In the genomic region with DNA sequence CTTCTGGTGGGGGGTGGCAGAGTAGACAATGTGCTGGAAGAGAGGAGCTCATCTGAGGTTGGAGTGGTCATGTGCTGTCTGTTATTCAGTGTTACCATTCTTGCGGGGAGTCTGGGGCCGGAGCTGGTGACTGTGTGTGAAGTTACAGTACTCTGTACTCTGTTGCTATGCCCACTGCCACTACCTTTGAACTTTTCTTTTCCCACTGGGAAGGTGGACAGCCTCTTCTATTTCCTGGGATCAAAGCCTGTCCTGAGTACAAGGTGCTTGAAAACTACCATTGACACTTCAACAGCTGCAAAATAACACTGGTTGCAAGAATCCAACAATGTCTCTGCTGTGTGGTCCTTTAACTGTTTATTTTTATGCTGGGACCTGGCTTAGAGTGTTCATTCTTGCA, we compare ENCODE assay signal across 1 cellular context.
TF ChIP-seq lines count a peak whose summit lies in the region.

No MANE protein-coding gene starts in this region.

TF ChIP-seq in HepG2, 621 proteins besides CTCF, POLR2A, EP300 and RAD21 (continued from another document):
- TF ChIP-seq, protein P1, sequence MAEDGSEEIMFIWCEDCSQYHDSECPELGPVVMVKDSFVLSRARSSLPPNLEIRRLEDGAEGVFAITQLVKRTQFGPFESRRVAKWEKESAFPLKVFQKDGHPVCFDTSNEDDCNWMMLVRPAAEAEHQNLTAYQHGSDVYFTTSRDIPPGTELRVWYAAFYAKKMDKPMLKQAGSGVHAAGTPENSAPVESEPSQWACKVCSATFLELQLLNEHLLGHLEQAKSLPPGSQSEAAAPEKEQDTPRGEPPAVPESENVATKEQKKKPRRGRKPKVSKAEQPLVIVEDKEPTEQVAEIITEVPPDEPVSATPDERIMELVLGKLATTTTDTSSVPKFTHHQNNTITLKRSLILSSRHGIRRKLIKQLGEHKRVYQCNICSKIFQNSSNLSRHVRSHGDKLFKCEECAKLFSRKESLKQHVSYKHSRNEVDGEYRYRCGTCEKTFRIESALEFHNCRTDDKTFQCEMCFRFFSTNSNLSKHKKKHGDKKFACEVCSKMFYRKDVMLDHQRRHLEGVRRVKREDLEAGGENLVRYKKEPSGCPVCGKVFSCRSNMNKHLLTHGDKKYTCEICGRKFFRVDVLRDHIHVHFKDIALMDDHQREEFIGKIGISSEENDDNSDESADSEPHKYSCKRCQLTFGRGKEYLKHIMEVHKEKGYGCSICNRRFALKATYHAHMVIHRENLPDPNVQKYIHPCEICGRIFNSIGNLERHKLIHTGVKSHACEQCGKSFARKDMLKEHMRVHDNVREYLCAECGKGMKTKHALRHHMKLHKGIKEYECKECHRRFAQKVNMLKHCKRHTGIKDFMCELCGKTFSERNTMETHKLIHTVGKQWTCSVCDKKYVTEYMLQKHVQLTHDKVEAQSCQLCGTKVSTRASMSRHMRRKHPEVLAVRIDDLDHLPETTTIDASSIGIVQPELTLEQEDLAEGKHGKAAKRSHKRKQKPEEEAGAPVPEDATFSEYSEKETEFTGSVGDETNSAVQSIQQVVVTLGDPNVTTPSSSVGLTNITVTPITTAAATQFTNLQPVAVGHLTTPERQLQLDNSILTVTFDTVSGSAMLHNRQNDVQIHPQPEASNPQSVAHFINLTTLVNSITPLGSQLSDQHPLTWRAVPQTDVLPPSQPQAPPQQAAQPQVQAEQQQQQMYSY (CRISPR knock-in tag; IDR thresholded peaks at IDR 0.05) = no peak
- 0 out of 2 replicates have a peak, but pooled peaks have one; percentile 16 for TF ChIP-seq FOSL2 (CRISPR knock-in tag; IDR thresholded peaks at IDR 0.05)
- TF ChIP-seq, protein P2, sequence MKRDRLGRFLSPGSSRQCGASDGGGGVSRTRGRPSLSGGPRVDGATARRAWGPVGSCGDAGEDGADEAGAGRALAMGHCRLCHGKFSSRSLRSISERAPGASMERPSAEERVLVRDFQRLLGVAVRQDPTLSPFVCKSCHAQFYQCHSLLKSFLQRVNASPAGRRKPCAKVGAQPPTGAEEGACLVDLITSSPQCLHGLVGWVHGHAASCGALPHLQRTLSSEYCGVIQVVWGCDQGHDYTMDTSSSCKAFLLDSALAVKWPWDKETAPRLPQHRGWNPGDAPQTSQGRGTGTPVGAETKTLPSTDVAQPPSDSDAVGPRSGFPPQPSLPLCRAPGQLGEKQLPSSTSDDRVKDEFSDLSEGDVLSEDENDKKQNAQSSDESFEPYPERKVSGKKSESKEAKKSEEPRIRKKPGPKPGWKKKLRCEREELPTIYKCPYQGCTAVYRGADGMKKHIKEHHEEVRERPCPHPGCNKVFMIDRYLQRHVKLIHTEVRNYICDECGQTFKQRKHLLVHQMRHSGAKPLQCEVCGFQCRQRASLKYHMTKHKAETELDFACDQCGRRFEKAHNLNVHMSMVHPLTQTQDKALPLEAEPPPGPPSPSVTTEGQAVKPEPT (CRISPR knock-in tag; IDR thresholded peaks at IDR 0.05; ENCODE audit: low read depth) = no peak
- TF ChIP-seq, protein P3, sequence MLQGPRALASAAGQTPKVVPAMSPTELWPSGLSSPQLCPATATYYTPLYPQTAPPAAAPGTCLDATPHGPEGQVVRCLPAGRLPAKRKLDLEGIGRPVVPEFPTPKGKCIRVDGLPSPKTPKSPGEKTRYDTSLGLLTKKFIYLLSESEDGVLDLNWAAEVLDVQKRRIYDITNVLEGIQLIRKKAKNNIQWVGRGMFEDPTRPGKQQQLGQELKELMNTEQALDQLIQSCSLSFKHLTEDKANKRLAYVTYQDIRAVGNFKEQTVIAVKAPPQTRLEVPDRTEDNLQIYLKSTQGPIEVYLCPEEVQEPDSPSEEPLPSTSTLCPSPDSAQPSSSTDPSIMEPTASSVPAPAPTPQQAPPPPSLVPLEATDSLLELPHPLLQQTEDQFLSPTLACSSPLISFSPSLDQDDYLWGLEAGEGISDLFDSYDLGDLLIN (CRISPR knock-in tag; IDR thresholded peaks at IDR 0.05; ENCODE audit: borderline replicate concordance) = no peak
- TF ChIP-seq NFYB (CRISPR knock-in tag; IDR thresholded peaks at IDR 0.05) = no peak
- peak; percentile 17; the same call in 1 of the 2 replicates for TF ChIP-seq SIX1 (CRISPR knock-in tag; IDR thresholded peaks at IDR 0.05; ENCODE audit: borderline replicate concordance)
- TF ChIP-seq, protein P4, sequence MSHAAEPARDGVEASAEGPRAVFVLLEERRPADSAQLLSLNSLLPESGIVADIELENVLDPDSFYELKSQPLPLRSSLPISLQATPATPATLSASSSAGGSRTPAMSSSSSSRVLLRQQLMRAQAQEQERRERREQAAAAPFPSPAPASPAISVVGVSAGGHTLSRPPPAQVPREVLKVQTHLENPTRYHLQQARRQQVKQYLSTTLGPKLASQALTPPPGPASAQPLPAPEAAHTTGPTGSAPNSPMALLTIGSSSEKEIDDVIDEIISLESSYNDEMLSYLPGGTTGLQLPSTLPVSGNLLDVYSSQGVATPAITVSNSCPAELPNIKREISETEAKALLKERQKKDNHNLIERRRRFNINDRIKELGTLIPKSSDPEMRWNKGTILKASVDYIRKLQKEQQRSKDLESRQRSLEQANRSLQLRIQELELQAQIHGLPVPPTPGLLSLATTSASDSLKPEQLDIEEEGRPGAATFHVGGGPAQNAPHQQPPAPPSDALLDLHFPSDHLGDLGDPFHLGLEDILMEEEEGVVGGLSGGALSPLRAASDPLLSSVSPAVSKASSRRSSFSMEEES (CRISPR knock-in tag; IDR thresholded peaks at IDR 0.05) = peak; percentile 67
- TF ChIP-seq ZFP82 (CRISPR knock-in tag; IDR thresholded peaks at IDR 0.05; ENCODE audit: borderline replicate concordance) = no peak
- no peak for TF ChIP-seq ZNF619 (CRISPR knock-in tag; IDR thresholded peaks at IDR 0.05)
- TF ChIP-seq ONECUT2 (CRISPR knock-in tag; IDR thresholded peaks at IDR 0.05) = no peak
- no peak for TF ChIP-seq PAX8 (CRISPR knock-in tag; IDR thresholded peaks at IDR 0.05; ENCODE audit: borderline replicate concordance)
- TF ChIP-seq HMG20A (CRISPR knock-in tag; IDR thresholded peaks at IDR 0.05; ENCODE audit: borderline replicate concordance) = peak; percentile 19; the same call in 1 of the 2 replicates
- TF ChIP-seq ZNF121 (CRISPR knock-in tag; IDR thresholded peaks at IDR 0.05) = no peak
- TF ChIP-seq ZNF558 (CRISPR knock-in tag; IDR thresholded peaks at IDR 0.05; ENCODE audit: borderline replicate concordance) = no peak
- TF ChIP-seq, protein P5, sequence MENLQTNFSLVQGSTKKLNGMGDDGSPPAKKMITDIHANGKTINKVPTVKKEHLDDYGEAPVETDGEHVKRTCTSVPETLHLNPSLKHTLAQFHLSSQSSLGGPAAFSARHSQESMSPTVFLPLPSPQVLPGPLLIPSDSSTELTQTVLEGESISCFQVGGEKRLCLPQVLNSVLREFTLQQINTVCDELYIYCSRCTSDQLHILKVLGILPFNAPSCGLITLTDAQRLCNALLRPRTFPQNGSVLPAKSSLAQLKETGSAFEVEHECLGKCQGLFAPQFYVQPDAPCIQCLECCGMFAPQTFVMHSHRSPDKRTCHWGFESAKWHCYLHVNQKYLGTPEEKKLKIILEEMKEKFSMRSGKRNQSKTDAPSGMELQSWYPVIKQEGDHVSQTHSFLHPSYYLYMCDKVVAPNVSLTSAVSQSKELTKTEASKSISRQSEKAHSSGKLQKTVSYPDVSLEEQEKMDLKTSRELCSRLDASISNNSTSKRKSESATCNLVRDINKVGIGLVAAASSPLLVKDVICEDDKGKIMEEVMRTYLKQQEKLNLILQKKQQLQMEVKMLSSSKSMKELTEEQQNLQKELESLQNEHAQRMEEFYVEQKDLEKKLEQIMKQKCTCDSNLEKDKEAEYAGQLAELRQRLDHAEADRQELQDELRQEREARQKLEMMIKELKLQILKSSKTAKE (CRISPR knock-in tag; IDR thresholded peaks at IDR 0.05; ENCODE audit: borderline replicate concordance) = peak; percentile 45; the same call in 1 of the 2 replicates
- no peak for TF ChIP-seq SMYD3 (CRISPR knock-in tag; IDR thresholded peaks at IDR 0.05)
- TF ChIP-seq TBX2 (CRISPR knock-in tag; IDR thresholded peaks at IDR 0.05; ENCODE audit: borderline replicate concordance) = peak; percentile 97
- TF ChIP-seq NPAS2 (CRISPR knock-in tag; IDR thresholded peaks at IDR 0.05; ENCODE audit: borderline replicate concordance) = no peak
- TF ChIP-seq ZMYM2 (CRISPR knock-in tag; IDR thresholded peaks at IDR 0.05) = 0 out of 2 replicates have a peak, but pooled peaks have one; percentile 53
- TF ChIP-seq, protein P6, sequence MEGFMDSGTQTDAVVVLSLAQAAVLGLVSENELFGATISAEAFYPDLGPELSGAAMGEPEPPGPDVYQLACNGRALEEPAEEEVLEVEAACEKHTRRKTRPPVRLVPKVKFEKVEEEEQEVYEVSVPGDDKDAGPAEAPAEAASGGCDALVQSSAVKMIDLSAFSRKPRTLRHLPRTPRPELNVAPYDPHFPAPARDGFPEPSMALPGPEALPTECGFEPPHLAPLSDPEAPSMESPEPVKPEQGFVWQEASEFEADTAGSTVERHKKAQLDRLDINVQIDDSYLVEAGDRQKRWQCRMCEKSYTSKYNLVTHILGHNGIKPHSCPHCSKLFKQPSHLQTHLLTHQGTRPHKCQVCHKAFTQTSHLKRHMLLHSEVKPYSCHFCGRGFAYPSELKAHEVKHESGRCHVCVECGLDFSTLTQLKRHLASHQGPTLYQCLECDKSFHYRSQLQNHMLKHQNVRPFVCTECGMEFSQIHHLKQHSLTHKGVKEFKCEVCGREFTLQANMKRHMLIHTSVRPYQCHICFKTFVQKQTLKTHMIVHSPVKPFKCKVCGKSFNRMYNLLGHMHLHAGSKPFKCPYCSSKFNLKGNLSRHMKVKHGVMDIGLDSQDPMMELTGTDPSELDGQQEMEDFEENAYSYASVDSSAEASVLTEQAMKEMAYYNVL (CRISPR knock-in tag; IDR thresholded peaks at IDR 0.05; ENCODE audit: borderline replicate concordance) = peak; percentile 87; the same call in 1 of the 2 replicates
- no peak for TF ChIP-seq ZKSCAN5 (CRISPR knock-in tag; IDR thresholded peaks at IDR 0.05)
- TF ChIP-seq ZMYM3 (CRISPR knock-in tag; IDR thresholded peaks at IDR 0.05) = 0 out of 2 replicates have a peak, but pooled peaks have one; percentile 59
- no peak for TF ChIP-seq ZNF3 (CRISPR knock-in tag; IDR thresholded peaks at IDR 0.05)
- TF ChIP-seq RARA (CRISPR knock-in tag; IDR thresholded peaks at IDR 0.05) = peak; percentile 79
- TF ChIP-seq HDAC1 (CRISPR knock-in tag; IDR thresholded peaks at IDR 0.05) = peak; percentile 56
- TF ChIP-seq NFKB2 (CRISPR knock-in tag; IDR thresholded peaks at IDR 0.05; ENCODE audit: borderline replicate concordance) = no peak
TF ChIP-seq in HepG2: peak in this region for 82.
